ENCODE assay signal across 1 cellular context in the genomic region with DNA sequence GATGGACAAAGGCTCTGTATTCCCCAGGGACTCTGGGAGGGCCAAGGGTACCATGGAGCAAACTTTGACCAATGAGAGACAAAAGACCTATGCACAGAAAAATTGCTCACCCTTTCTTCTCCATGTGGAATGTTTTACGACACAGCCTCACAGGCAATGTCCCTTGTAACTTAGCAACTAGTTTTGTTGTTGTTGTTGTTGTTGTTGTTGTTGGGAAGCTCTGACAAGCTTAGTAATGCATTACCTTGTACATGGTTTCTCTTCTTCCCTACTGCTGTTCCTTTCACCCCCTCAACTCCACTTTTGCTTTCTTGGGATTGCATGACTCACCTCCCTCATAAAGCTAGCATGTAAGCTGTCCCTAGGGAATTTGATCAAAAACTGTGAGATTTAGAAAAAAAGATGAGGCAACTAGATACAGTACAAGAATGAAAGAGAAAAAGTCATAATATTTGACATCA.
TF ChIP-seq lines count a peak whose summit lies in the region.

No MANE protein-coding gene starts in this region.

TF ChIP-seq in HEK293, 187 proteins besides CTCF, POLR2A, EP300 and RAD21 (continued from another document and continues in another):
- TF ChIP-seq ZSCAN4 (tag by site-specific recombination; IDR thresholded peaks at IDR 0.05) (no peak; the same call in 1 of the 2 replicates), ZNF837 (tag by site-specific recombination; IDR thresholded peaks at IDR 0.05) (no peak), ZBTB1 (tag by site-specific recombination; IDR thresholded peaks at IDR 0.05) (no peak), ZBTB8A (tag by site-specific recombination; IDR thresholded peaks at IDR 0.05) (no peak), ZNF248 (tag by site-specific recombination; IDR thresholded peaks at IDR 0.05) (no peak), ZNF221 (tag by site-specific recombination; IDR thresholded peaks at IDR 0.05; ENCODE audit: borderline replicate concordance) (no peak), ZNF768 (tag by site-specific recombination; IDR thresholded peaks at IDR 0.05) (no peak), ZNF280C (tag by site-specific recombination; IDR thresholded peaks at IDR 0.05) (no peak), ZNF324 (tag by site-specific recombination; IDR thresholded peaks at IDR 0.05) (no peak), MZF1 (tag by site-specific recombination; IDR thresholded peaks at IDR 0.05; ENCODE audit: borderline replicate concordance) (no peak), ZNF549 (tag by site-specific recombination; IDR thresholded peaks at IDR 0.05) (no peak), ZNF174 (tag by site-specific recombination; IDR thresholded peaks at IDR 0.05) (no peak), ZNF10 (tag by site-specific recombination; IDR thresholded peaks at IDR 0.05) (no peak), ZNF433 (tag by site-specific recombination; IDR thresholded peaks at IDR 0.05; ENCODE audit: low read depth) (no peak), ZNF658 (tag by site-specific recombination; IDR thresholded peaks at IDR 0.05) (no peak), ZFP41 (tag by site-specific recombination; IDR thresholded peaks at IDR 0.05; ENCODE audit: borderline replicate concordance) (no peak), ZFHX2 (tag by site-specific recombination; conservative IDR thresholded peaks at IDR 0.05) (no peak), ZSCAN30 (tag by site-specific recombination; IDR thresholded peaks at IDR 0.05) (no peak), ZNF394 (tag by site-specific recombination; IDR thresholded peaks at IDR 0.05; ENCODE audit: borderline replicate concordance) (no peak), ZNF391 (tag by site-specific recombination; IDR thresholded peaks at IDR 0.05; ENCODE audit: borderline replicate concordance, low read depth) (no peak), ZNF311 (tag by site-specific recombination; IDR thresholded peaks at IDR 0.05; ENCODE audit: borderline replicate concordance) (no peak), ZNF501 (tag by site-specific recombination; IDR thresholded peaks at IDR 0.05) (no peak), ZNF530 (tag by site-specific recombination; IDR thresholded peaks at IDR 0.05; ENCODE audit: low read depth) (no peak), ZNF513 (tag by site-specific recombination; IDR thresholded peaks at IDR 0.05) (no peak), HOXD13 (CRISPR knock-in tag; IDR thresholded peaks at IDR 0.05; ENCODE audit: borderline replicate concordance) (no peak), TSHZ1 (tag by site-specific recombination; IDR thresholded peaks at IDR 0.05; ENCODE audit: borderline replicate concordance) (peak; percentile 49; the same call in 1 of the 2 replicates), ZNF214 (tag by site-specific recombination; IDR thresholded peaks at IDR 0.05; ENCODE audit: borderline replicate concordance) (no peak), GLI2 (tag by site-specific recombination; IDR thresholded peaks at IDR 0.05; ENCODE audit: borderline replicate concordance, low read depth) (no peak), ZNF404 (tag by site-specific recombination; IDR thresholded peaks at IDR 0.05) (no peak), ZEB2 (tag by site-specific recombination; IDR thresholded peaks at IDR 0.05) (peak; percentile 85), ZNF747 (tag by site-specific recombination; IDR thresholded peaks at IDR 0.05) (no peak), TCF7L2 (IDR thresholded peaks at IDR 0.05; ENCODE audit: borderline replicate concordance, low read depth, low read length) (0 out of 2 replicates have a peak, but pooled peaks have one; percentile 55), ZNF16 (tag by site-specific recombination; IDR thresholded peaks at IDR 0.05; ENCODE audit: low read depth) (no peak), ZNF558 (tag by site-specific recombination; IDR thresholded peaks at IDR 0.05) (no peak), RBAK (tag by site-specific recombination; IDR thresholded peaks at IDR 0.05) (no peak), ZNF114 (tag by site-specific recombination; IDR thresholded peaks at IDR 0.05) (no peak), ZNF302 (tag by site-specific recombination; IDR thresholded peaks at IDR 0.05; ENCODE audit: low read depth) (no peak), ZNF664 (tag by site-specific recombination; IDR thresholded peaks at IDR 0.05) (no peak), ZNF624 (tag by site-specific recombination; IDR thresholded peaks at IDR 0.05) (no peak), ZNF426 (tag by site-specific recombination; IDR thresholded peaks at IDR 0.05) (no peak)
- TF ChIP-seq, protein P1, sequence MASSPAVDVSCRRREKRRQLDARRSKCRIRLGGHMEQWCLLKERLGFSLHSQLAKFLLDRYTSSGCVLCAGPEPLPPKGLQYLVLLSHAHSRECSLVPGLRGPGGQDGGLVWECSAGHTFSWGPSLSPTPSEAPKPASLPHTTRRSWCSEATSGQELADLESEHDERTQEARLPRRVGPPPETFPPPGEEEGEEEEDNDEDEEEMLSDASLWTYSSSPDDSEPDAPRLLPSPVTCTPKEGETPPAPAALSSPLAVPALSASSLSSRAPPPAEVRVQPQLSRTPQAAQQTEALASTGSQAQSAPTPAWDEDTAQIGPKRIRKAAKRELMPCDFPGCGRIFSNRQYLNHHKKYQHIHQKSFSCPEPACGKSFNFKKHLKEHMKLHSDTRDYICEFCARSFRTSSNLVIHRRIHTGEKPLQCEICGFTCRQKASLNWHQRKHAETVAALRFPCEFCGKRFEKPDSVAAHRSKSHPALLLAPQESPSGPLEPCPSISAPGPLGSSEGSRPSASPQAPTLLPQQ (tag by site-specific recombination; IDR thresholded peaks at IDR 0.05) = no peak
- TF ChIP-seq, protein P2, sequence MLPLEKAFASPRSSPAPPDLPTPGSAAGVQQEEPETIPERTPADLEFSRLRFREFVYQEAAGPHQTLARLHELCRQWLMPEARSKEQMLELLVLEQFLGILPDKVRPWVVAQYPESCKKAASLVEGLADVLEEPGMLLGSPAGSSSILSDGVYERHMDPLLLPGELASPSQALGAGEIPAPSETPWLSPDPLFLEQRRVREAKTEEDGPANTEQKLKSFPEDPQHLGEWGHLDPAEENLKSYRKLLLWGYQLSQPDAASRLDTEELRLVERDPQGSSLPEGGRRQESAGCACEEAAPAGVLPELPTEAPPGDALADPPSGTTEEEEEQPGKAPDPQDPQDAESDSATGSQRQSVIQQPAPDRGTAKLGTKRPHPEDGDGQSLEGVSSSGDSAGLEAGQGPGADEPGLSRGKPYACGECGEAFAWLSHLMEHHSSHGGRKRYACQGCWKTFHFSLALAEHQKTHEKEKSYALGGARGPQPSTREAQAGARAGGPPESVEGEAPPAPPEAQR (tag by site-specific recombination; IDR thresholded peaks at IDR 0.05) = no peak
- TF ChIP-seq, protein P3, sequence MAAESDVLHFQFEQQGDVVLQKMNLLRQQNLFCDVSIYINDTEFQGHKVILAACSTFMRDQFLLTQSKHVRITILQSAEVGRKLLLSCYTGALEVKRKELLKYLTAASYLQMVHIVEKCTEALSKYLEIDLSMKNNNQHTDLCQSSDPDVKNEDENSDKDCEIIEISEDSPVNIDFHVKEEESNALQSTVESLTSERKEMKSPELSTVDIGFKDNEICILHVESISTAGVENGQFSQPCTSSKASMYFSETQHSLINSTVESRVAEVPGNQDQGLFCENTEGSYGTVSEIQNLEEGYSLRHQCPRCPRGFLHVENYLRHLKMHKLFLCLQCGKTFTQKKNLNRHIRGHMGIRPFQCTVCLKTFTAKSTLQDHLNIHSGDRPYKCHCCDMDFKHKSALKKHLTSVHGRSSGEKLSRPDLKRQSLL (tag by site-specific recombination; IDR thresholded peaks at IDR 0.05) = peak; percentile 24; the same call in 1 of the 2 replicates
- TF ChIP-seq, protein P4, sequence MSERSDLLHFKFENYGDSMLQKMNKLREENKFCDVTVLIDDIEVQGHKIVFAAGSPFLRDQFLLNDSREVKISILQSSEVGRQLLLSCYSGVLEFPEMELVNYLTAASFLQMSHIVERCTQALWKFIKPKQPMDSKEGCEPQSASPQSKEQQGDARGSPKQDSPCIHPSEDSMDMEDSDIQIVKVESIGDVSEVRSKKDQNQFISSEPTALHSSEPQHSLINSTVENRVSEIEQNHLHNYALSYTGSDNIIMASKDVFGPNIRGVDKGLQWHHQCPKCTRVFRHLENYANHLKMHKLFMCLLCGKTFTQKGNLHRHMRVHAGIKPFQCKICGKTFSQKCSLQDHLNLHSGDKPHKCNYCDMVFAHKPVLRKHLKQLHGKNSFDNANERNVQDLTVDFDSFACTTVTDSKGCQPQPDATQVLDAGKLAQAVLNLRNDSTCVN (tag by site-specific recombination; optimal IDR thresholded peaks at IDR 0.05) = no peak
- TF ChIP-seq, protein P5, sequence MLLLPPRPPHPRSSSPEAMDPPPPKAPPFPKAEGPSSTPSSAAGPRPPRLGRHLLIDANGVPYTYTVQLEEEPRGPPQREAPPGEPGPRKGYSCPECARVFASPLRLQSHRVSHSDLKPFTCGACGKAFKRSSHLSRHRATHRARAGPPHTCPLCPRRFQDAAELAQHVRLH (tag by site-specific recombination; IDR thresholded peaks at IDR 0.05) = 0 out of 2 replicates have a peak, but pooled peaks have one; percentile 30
- TF ChIP-seq, protein P6, sequence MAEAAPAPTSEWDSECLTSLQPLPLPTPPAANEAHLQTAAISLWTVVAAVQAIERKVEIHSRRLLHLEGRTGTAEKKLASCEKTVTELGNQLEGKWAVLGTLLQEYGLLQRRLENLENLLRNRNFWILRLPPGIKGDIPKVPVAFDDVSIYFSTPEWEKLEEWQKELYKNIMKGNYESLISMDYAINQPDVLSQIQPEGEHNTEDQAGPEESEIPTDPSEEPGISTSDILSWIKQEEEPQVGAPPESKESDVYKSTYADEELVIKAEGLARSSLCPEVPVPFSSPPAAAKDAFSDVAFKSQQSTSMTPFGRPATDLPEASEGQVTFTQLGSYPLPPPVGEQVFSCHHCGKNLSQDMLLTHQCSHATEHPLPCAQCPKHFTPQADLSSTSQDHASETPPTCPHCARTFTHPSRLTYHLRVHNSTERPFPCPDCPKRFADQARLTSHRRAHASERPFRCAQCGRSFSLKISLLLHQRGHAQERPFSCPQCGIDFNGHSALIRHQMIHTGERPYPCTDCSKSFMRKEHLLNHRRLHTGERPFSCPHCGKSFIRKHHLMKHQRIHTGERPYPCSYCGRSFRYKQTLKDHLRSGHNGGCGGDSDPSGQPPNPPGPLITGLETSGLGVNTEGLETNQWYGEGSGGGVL (tag by site-specific recombination; IDR thresholded peaks at IDR 0.05) = peak; percentile 31; the same call in 1 of the 2 replicates
